In the genomic region with DNA sequence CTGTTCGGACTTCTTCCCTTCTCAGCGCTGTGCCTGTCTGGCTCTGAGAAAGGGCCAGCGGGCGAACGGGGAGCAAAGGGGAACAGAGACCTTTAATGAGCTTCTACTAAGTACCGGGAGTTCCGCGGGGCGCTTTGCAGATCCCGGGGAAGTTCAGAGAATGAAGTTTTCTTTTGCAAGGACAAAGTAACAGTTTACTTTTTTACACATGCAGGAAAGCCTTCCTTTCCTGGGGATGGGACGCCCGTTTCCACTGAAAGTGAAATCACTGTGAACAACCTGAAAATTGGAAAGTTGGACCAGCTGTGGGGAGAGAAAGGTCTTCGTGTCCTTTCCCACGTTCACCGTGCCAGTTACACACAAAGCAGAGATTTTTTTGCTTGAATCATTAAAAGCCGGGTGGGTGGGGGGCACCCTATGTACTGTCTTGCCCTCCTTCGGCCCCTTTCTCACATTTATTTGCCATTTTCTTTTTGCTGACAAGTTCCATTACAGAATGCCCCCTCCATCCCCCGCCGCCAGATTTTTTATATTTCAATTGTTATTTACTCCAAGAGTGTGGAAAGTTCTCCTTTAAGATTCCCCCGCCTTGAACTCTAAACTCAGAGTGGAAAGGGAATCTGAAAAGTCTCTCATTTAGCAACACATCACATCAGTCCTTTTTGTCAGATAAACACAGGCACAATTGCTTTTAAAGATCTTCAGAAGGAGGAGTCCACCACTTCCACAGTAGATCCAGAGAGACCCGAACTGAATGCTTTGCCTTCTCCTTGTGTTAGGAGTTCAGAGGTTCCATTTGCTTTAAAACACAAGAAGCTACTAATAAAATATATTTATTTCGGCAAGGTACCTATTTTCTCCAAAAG, we compare ENCODE assay signal across 8 cellular contexts. TPM values are rescaled to one million over a fixed set of nuclear protein-coding genes. Genes with fewer than 3 reads are reported as not detected.
A peak's percentile ranks its signal among the peaks of the same experiment; 100 is the strongest.
DNase-seq lines count a peak whose midpoint lies in the region; ATAC-seq and TF ChIP-seq lines count a peak whose summit lies in the region.

No MANE protein-coding gene starts in this region.

- H3K79me2 ChIP-seq in DND-41 (ENCODE audit: insufficient read depth, low read length), result no peaks in the 10 kb centered on the region

- intact Hi-C loops in activated CD8-positive, alpha-beta T cell treated with anti-CD3 and anti-CD28 coated beads for 36 hours (cut with micrococcal nuclease), result no loop called here

- H3K4me2 ChIP-seq in DND-41 (ENCODE audit: insufficient read depth, low read length), result peak overlapping the region; percentile 95

- H4K20me1 ChIP-seq in DND-41 (ENCODE audit: insufficient read depth, low read length), result no peaks in the 10 kb centered on the region

- peaks cover 16% of the 10 kb centered on the region for H3K4me1 Mint-ChIP-seq in activated CD8-positive, alpha-beta T cell treated with anti-CD3 and anti-CD28 coated beads for 36 hours (ENCODE audit: low read depth)

- peaks cover 52% of the 10 kb centered on the region for H3K27me3 Mint-ChIP-seq in activated CD8-positive, alpha-beta T cell treated with anti-CD3 and anti-CD28 coated beads for 36 hours

- H3K4me1 ChIP-seq in DND-41 (ENCODE audit: insufficient read depth, low read length), result peaks cover 19% of the 10 kb centered on the region

- no peak overlapping the region for H3K27ac Mint-ChIP-seq in activated CD8-positive, alpha-beta T cell treated with anti-CD3 and anti-CD28 coated beads for 36 hours

- no peak for TF ChIP-seq CTCF in DND-41 (IDR thresholded peaks at IDR 0.05; ENCODE audit: borderline replicate concordance, extremely low read depth, low read length, poor library complexity, severe bottlenecking)
- no peak for TF ChIP-seq CTCF in HFF-Myc (IDR thresholded peaks at IDR 0.05; ENCODE audit: low read depth, low read length, missing control alignments)
- TF ChIP-seq CTCF in activated CD8-positive, alpha-beta T cell treated with anti-CD3 and anti-CD28 coated beads for 36 hours (IDR thresholded peaks at IDR 0.05), result no peak
- no peak for TF ChIP-seq CTCF in retinal pigment epithelial cell (conservative IDR thresholded peaks at IDR 0.05; ENCODE audit: low read depth, low read length)

- no peaks in the 10 kb centered on the region for H3K9me3 ChIP-seq in DND-41 (ENCODE audit: insufficient read depth, low read length, severe bottlenecking)

- DNase-seq in DND-41, result no peak
- DNase-seq in HFF-Myc (ENCODE audit: extremely low read depth, low read depth), result no peak
- no peak for DNase-seq in activated CD8-positive, alpha-beta T cell treated with anti-CD3 and anti-CD28 coated beads for 36 hours
- DNase-seq in germinal center (ENCODE audit: low spot score), result peak; percentile 11
- no peak for DNase-seq in retinal pigment epithelial cell (ENCODE audit: low read depth)
- DNase-seq in HuH-7.5 (ENCODE audit: low spot score), result no peak
- no peak for DNase-seq in NCI-H1930 (lab: John Stamatoyannopoulos, UW)

- CTCF ChIA-PET in activated CD8-positive, alpha-beta T cell treated with anti-CD3 and anti-CD28 coated beads for 36 hours (lab: Charles Lee), result interaction anchor here (1.2 to 1.6 kb wide), 2 partner anchors 14 to 17 kb away, joined by 4 read pairs; no protein-coding TSS in a partner anchor

- peak overlapping the region; percentile 40 for H3K9ac ChIP-seq in DND-41 (ENCODE audit: low read depth, low read length)

- peak overlapping the region; percentile 86 for H2AFZ ChIP-seq in DND-41 (ENCODE audit: low read depth, low read length)

- no peak for ATAC-seq in DND-41 (ENCODE audit: insufficient read depth, low read depth)
- ATAC-seq in activated CD8-positive, alpha-beta T cell treated with anti-CD3 and anti-CD28 coated beads for 36 hours, result no peak
- no peak for ATAC-seq in GM18517 (IDR thresholded peaks at IDR 0.05; ENCODE audit: unreplicated experiment)

- H3K27ac ChIP-seq in DND-41 (ENCODE audit: low read length), result no peak overlapping the region

- POLR2A ChIA-PET in activated CD8-positive, alpha-beta T cell treated with anti-CD3 and anti-CD28 coated beads for 36 hours (lab: Charles Lee), result no interaction called here

- peak overlapping the region; percentile 75 for H3K4me3 Mint-ChIP-seq in activated CD8-positive, alpha-beta T cell treated with anti-CD3 and anti-CD28 coated beads for 36 hours

- H3K36me3 ChIP-seq in DND-41 (ENCODE audit: insufficient read depth, low read length), result no peaks in the 10 kb centered on the region

- H3K9me3 Mint-ChIP-seq in activated CD8-positive, alpha-beta T cell treated with anti-CD3 and anti-CD28 coated beads for 36 hours, result no peaks in the 10 kb centered on the region

- H3K36me3 Mint-ChIP-seq in activated CD8-positive, alpha-beta T cell treated with anti-CD3 and anti-CD28 coated beads for 36 hours (ENCODE audit: low read depth), result no peaks in the 10 kb centered on the region

- peak overlapping the region; percentile 33 to 74; a peak in 3 of 4 replicates for H3K4me3 ChIP-seq in DND-41 (ENCODE audit: low read depth in 1 of 2, low read length in 2 of 2)
- H3K4me3 ChIP-seq in HFF-Myc (replicated peaks; ENCODE audit: low read depth, low read length), result peak overlapping the region; percentile 85
- H3K4me3 ChIP-seq in retinal pigment epithelial cell (ENCODE audit: low read length), result peak overlapping the region; percentile 85

- H3K27me3 ChIP-seq in DND-41 (ENCODE audit: insufficient read depth, low read length, poor library complexity), result peaks cover 28% of the 10 kb centered on the region

RNA-seq across cellular contexts. Expression of a gene that starts 1.1 kb away (rescaled TPM):
- under 1 TPM in 1 of 2 experiments, not detected in 1; 0.11 TPM for total RNA-seq in activated CD8-positive, alpha-beta T cell treated with anti-CD3 and anti-CD28 coated beads for 36 hours
